Comparison of ENCODE assay signal across 9 cellular contexts in the genomic region with DNA sequence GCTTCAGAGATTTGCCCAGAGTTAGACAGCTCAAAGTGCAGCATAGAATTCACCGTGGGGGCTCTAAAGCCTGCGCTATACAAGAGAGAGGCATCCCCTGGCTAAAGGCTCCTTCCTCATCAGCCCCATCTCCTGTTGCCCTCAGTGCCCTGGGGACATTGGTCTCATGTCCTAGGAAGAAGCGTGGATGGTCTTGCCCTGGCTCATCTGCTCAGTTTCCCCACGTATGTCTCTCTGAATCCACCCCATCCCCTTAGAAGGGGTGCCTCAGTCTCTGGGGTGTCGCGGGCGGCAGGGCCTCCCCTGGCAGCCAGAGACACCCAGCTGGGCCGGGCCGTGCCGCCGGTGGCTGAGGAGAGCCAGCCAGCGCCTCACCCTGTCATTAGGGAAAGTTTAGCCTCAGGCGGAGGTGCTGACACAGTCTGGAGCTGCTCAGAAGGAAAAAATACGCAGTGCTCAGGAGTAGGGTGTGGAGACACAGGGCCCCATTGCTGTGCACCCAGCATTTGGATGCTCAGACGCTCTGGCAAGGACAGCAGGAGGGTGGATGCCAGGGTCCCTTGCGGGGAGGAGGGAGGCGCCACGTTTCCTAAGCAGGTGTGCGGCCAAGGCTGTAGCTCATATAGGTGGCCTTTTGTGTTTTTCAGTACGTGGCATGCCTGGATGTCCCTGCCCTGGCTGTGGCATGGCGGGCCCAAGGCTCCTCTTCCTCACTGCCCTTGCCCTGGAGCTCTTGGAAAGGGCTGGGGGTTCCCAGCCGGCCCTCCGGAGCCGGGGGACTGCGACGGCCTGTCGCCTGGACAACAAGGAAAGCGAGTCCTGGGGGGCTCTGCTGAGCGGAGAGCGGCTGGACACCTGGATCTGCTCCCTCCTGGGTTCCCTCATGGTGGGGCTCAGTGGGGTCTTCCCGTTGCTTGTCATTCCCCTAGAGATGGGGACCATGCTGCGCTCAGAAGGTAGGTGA. TPM values are rescaled to one million over a fixed set of nuclear protein-coding genes. Genes with fewer than 3 reads are reported as not detected.
DNase-seq lines count a peak whose midpoint lies in the region; FAIRE-seq and TF ChIP-seq lines count a peak whose summit lies in the region.
"Had no signal": no experiment of that assay in that cellular context is flagged by ENCODE, and none has a peak within 500 bp of the region (broad histone marks: within the 10 kb centered on the region; RNA-seq: fewer than 3 reads in every experiment).

No MANE protein-coding gene starts in this region.

- FAIRE-seq in bronchial epithelial cell (lab: Jason Lieb, UNC): no peak
- FAIRE-seq: GM18507 had no signal

- H3K9ac ChIP-seq in HUES48 (ENCODE audit: low read depth, low read length): peak overlapping the region; percentile 27; the same call in 1 of the 2 replicates

- POLR2A ChIA-PET in A673 (lab: Charles Lee; ENCODE audit: low non-redundant PET): no interaction called here

- H3K36me3 ChIP-seq in A673 (ENCODE audit: insufficient read depth, low read length, poor library complexity, severe bottlenecking) (peaks cover 32% of the 10 kb centered on the region), HUES48 (ENCODE audit: control insufficient read depth, insufficient read depth, low read length) (peaks cover 14% of the 10 kb centered on the region; the same call in 1 of the 2 replicates), bronchial epithelial cell (ENCODE audit: control insufficient read depth, insufficient read depth, low read length) (peaks cover 23% of the 10 kb centered on the region), muscle layer of duodenum (ENCODE audit: control insufficient read depth in 1 of 2, insufficient read depth in 2 of 2, low read length in 2 of 2) (peaks cover 16 to 37% of the 10 kb centered on the region in 2 donors)

- H3K4me3 ChIP-seq in A673 (ENCODE audit: low read depth, low read length, poor library complexity, severe bottlenecking) (peak overlapping the region; percentile 70), HUES48 (ENCODE audit: low read depth, low read length) (peak overlapping the region; percentile 68), bronchial epithelial cell (ENCODE audit: low read depth, low read length) (peak overlapping the region; percentile 64), muscle layer of duodenum (ENCODE audit: low read depth in 1 of 2, low read length in 2 of 2) (peak overlapping the region; percentile 64 to 93)

- H3K27me3 ChIP-seq in A673 (replicated peaks; ENCODE audit: insufficient read depth, low read depth, low read length, poor library complexity): no peaks in the 10 kb centered on the region
- no peaks in the 10 kb centered on the region for H3K27me3 ChIP-seq in HUES48 (ENCODE audit: control insufficient read depth, insufficient read depth, low read length)
- no peaks in the 10 kb centered on the region for H3K27me3 ChIP-seq in bronchial epithelial cell (ENCODE audit: control insufficient read depth, insufficient read depth, low read length)
- H3K27me3 ChIP-seq in muscle layer of duodenum (ENCODE audit: low read depth, low read length): no peaks in the 10 kb centered on the region

- H3K27ac ChIP-seq in A673 (ENCODE audit: low read depth, low read length, poor library complexity, severe bottlenecking) (peak overlapping the region; percentile 83), HUES48 (ENCODE audit: low read depth, low read length) (no peak overlapping the region), muscle layer of duodenum (ENCODE audit: low read length) (peak overlapping the region; percentile 96)

- no TSS peak for BruUV-seq in A673 (replicated peaks; lab: Mats Ljungman, UMichigan)

- intact Hi-C loops in A673 (cut with micrococcal nuclease; ENCODE audit: unreplicated experiment): loop anchor here (10.0 kb wide), 1 partner anchor 445 kb away; no protein-coding TSS in a partner anchor

- TF ChIP-seq CTCF in A673 (conservative IDR thresholded peaks at IDR 0.05; ENCODE audit: low read depth, low read length) (no peak), bronchial epithelial cell (IDR thresholded peaks at IDR 0.05; ENCODE audit: insufficient read depth, low read length, severe bottlenecking) (no peak)

- H3K4me1 ChIP-seq in A673 (ENCODE audit: insufficient read depth, low read length, poor library complexity, severe bottlenecking) (peaks cover 21% of the 10 kb centered on the region), HUES48 (ENCODE audit: control insufficient read depth, insufficient read depth, low read length) (peaks cover 11% of the 10 kb centered on the region), muscle layer of duodenum (ENCODE audit: control insufficient read depth in 1 of 2, insufficient read depth in 2 of 2, low read length in 2 of 2) (peaks cover 9 to 47% of the 10 kb centered on the region in 2 donors)

- CTCF ChIA-PET in A673 (lab: Charles Lee): interaction anchor here (0.5 to 0.9 kb wide), 3 partner anchors 45 to 1882 kb away, joined by 3 to 4 read pairs (median 4); no protein-coding TSS in a partner anchor

- DNase-seq in A673 (ENCODE audit: low spot score): no peak
- DNase-seq in bronchial epithelial cell (ENCODE audit: low read depth): peak; percentile 32
- no peak for DNase-seq in NCI-H446 (lab: John Stamatoyannopoulos, UW)
- no peak for DNase-seq in medulla oblongata (ENCODE audit: extremely low spot score)
- DNase-seq in activated gamma-delta T cell treated with Interleukin-2 at 50 U/mL for 16 hours: no peak
- DNase-seq in NCI-H1930 (lab: John Stamatoyannopoulos, UW): no peak

- H3K9me3 ChIP-seq in A673 (ENCODE audit: low read depth, low read length, poor library complexity, severe bottlenecking) (no peaks in the 10 kb centered on the region), HUES48 (ENCODE audit: control insufficient read depth, insufficient read depth, low read length) (no peaks in the 10 kb centered on the region), muscle layer of duodenum (ENCODE audit: control insufficient read depth in 1 of 2, low read length in 2 of 2) (no peaks in the 10 kb centered on the region)

RNA-seq across cellular contexts. Expression of a gene that starts 1.3 kb away (rescaled TPM):
- total RNA-seq in A673 (2021) (53.3 and 64.2 TPM in 2 replicates), bronchial epithelial cell (12.3 and 18.2 TPM in 2 replicates)

RNA-seq across cellular contexts. Expression of a gene that starts 16.5 kb away (rescaled TPM):
- total RNA-seq in A673 (2021) (665 and 701 TPM in 2 replicates), bronchial epithelial cell (141 and 143 TPM in 2 replicates)

RNA-seq across cellular contexts. Expression of a gene that starts 31.4 kb away (rescaled TPM):
- total RNA-seq in A673 (2021) (not detected in 2 replicates), bronchial epithelial cell (not detected in 2 replicates)

RNA-seq across cellular contexts. Expression of a gene that starts 39.2 kb away (rescaled TPM):
- total RNA-seq in A673 (2021) (1.0 TPM in 2 replicates), bronchial epithelial cell (0.26 and 0.64 TPM in 2 replicates)

RNA-seq across cellular contexts. Expression of a gene that starts 57.2 kb away (rescaled TPM):
- not detected in 2 replicates for total RNA-seq in A673 (2021)
- total RNA-seq in bronchial epithelial cell: under 0.01 TPM in 1 of 2 replicates, not detected in the other
